Comparison of ENCODE assay signal across 1 cellular context in the genomic region with DNA sequence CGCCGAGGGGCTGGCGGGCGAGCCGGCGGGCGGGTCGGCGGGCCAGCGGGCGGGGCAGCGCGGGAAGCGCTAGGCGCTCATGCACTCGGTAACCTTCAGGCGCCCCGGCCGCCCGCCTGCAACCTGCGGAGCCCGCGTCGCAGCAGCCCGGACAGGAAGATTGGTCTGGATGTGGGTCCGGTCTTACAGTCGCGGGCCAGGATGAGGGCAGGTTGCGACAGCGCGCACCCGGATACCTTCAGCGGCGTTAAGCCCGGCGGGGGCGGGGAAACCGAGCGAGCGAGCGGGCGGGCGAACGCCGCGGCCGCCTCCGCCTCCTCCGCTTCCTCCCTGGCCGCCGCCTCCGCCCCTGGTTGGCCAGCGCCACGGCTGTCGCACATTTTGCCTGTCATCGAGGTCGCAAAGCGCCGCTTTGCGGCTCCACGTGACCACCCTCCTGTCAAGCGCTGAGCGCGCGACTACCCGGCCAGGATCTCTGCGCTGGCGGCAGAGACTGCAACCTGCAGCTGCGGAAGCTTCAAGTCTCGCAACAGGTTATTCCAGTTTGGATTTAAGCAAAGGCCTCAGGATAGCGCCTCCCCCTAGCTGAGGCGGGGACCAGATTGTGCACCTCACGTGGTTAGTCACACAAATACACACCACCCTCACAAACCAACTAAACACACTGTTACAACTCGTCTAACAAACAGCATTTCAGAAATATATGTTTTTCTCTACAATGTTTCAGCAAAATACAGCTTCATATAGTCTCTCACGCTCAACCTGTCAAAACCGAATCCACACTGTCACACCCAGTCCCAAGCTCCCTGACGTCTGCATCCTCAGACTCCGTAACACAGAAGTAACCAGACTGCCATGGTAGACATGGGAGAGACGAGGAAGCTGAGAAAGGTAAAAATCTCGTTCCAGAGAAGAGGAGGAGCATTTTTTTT.
TF ChIP-seq lines count a peak whose summit lies in the region.

A gene (minus strand): TSS at position 355 of the 932 bp plus-strand sequence. CDS start 456 bp downstream, outside the sequence.

TF ChIP-seq in IMR-90, 13 proteins besides CTCF, POLR2A, EP300 and RAD21 (continued from another document):
- TF ChIP-seq, protein P1, sequence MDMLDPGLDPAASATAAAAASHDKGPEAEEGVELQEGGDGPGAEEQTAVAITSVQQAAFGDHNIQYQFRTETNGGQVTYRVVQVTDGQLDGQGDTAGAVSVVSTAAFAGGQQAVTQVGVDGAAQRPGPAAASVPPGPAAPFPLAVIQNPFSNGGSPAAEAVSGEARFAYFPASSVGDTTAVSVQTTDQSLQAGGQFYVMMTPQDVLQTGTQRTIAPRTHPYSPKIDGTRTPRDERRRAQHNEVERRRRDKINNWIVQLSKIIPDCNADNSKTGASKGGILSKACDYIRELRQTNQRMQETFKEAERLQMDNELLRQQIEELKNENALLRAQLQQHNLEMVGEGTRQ (IDR thresholded peaks at IDR 0.05; ENCODE audit: low read depth, low read length) = peak; percentile 99
- TF ChIP-seq MAZ (IDR thresholded peaks at IDR 0.05; ENCODE audit: borderline replicate concordance, low read depth, low read length) (peak; percentile 60; the same call in 1 of the 2 replicates), CHD1 (IDR thresholded peaks at IDR 0.05; ENCODE audit: low read depth, low read length) (no peak), MXI1 (IDR thresholded peaks at IDR 0.05; ENCODE audit: borderline replicate concordance, low read depth, low read length) (peak; percentile 97), BHLHE40 (IDR thresholded peaks at IDR 0.05; ENCODE audit: low read depth, low read length) (peak; percentile 72)
